In the genomic region with DNA sequence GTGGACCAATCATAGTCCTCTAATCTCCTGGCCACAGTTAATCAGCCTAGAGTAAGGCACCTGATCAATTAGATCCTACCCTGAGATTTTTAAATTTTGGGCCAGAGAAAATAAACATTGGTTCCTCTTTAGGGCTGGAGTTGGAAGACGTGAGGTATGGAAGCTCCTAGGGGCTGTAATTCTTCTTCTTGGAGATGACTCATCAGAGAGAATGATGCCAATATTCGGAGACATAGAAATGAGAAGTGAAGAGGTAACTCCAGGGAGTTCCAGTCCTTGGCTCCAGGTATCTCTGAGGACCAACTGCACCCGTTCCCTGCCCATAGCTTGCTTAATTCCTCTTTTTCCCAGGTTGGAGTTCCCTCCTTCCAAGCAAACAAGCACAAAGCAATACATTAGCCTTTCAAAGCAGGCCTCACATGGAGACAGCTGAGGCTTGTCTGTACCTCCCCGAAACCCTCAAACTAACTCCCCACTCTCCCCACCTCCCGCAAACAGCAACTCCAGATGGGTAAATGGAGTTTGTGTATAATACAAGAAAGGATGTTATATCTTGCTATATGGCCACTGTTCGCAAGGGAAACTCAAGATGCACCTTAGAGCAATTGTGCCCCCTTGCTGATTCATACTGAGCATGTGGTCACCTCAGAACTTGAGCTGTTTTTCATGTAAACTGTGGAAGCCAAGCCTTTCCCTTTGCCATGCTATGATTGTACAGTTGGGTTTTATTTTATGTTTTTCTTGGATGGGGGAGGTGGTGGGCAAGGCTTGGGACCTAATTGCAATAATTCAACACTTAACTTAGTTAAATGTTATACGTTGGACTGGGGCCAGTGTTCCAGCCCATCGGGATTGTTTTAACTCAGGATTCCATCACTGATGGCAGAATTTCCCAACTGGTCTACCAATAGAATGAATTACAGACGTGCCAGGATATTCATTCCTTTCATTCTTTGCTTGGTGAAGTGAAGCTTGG, we compare ENCODE assay signal across 14 cellular contexts.
A peak's percentile ranks its signal among the peaks of the same experiment; 100 is the strongest.
DNase-seq lines count a peak whose midpoint lies in the region; ATAC-seq and TF ChIP-seq lines count a peak whose summit lies in the region.
"Had no signal": no experiment of that assay in that cellular context is flagged by ENCODE, and none has a peak within 500 bp of the region (broad histone marks: within the 10 kb centered on the region; RNA-seq: fewer than 3 reads in every experiment).

No MANE protein-coding gene starts in this region.

- H3K36me3 ChIP-seq in GM06990 (ENCODE audit: control insufficient read depth, insufficient read depth, low read length): peaks cover 2% of the 10 kb centered on the region

- DNase-seq in GM06990 (ENCODE audit: extremely low read depth, insufficient read length): no peak
- peak; percentile 29 for DNase-seq in astrocyte of the hippocampus (ENCODE audit: low read depth, low spot score)
- DNase-seq in retinal pigment epithelial cell (ENCODE audit: low read depth): peak; percentile 10
- DNase-seq in SW 1271 (lab: John Stamatoyannopoulos, UW): no peak
- no peak for DNase-seq in stimulated activated naive CD4-positive, alpha-beta T cell (lab: John Stamatoyannopoulos, UW)
- DNase-seq: activated gamma-delta T cell treated with Interleukin-2 at 50 U/mL for 16 hours, cortex of kidney, DMS53, foreskin melanocyte, NCI-H446 had no signal

- no peak overlapping the region for H3K4me3 ChIP-seq in GM06990 (replicated peaks; ENCODE audit: low read depth, low read length)
- H3K4me3 ChIP-seq in retinal pigment epithelial cell (ENCODE audit: low read length): no peak overlapping the region

- peak; percentile 45 for ATAC-seq in HG02870 (IDR thresholded peaks at IDR 0.05; ENCODE audit: unreplicated experiment)
- ATAC-seq in GM18517 (IDR thresholded peaks at IDR 0.05; ENCODE audit: unreplicated experiment): no peak
- ATAC-seq: left lobe of liver, Right ventricle myocardium inferior had no signal

- no peaks in the 10 kb centered on the region for H3K27me3 ChIP-seq in GM06990 (replicated peaks; ENCODE audit: control insufficient read depth, insufficient read depth, low read length)

- peak; percentile 32 for TF ChIP-seq CTCF in GM06990 (IDR thresholded peaks at IDR 0.05; ENCODE audit: insufficient read depth, low read length, poor library complexity, severe bottlenecking)
- TF ChIP-seq CTCF in retinal pigment epithelial cell (conservative IDR thresholded peaks at IDR 0.05; ENCODE audit: low read depth, low read length): no peak

Comparison
In these comparisons a context has a peak if more than half of its experiments do, and no peak if none do; other contexts are left out.
1. DNase-seq: peak in astrocyte of the hippocampus (single experiment) and retinal pigment epithelial cell (single experiment); none in GM06990 (single experiment), SW 1271 (0 of 2) and stimulated activated naive CD4-positive, alpha-beta T cell (0 of 6).